7 cellular contexts compared by ENCODE assay signal in genomic region chr7:125915381-125915948, GRCh38.
DNase-seq lines count a peak whose midpoint lies in the region; ATAC-seq and TF ChIP-seq lines count a peak whose summit lies in the region.
"Not testable (repeated sequence)": the region's sequence is repeated elsewhere in the genome, so short reads cannot be mapped to it uniquely, and the experiment has no call there.

No MANE protein-coding gene starts in this region.

- 50 to 59% methylated on average over 2 to 3 of the region's 4 CpGs for WGBS in endodermal cell (ENCODE audit: insufficient coverage in 1 of 2, insufficient read length in 1 of 2), 2 experiments

- H3K4me3 Mint-ChIP-seq in GM23338, endodermal cell: not testable (repeated sequence)

- peaks cover 25% of the 10 kb centered on the region for H3K27me3 Mint-ChIP-seq in GM23338 (ENCODE audit: insufficient read depth, low read depth, poor library complexity)
- H3K27me3 Mint-ChIP-seq in endodermal cell (ENCODE audit: insufficient read depth), result not testable (repeated sequence)

- not testable (repeated sequence) for TF ChIP-seq CTCF in GM23338 (conservative IDR thresholded peaks at IDR 0.05; ENCODE audit: low read depth in 2 of 2); endodermal cell (conservative IDR thresholded peaks at IDR 0.05); osteoblast (IDR thresholded peaks at IDR 0.05; ENCODE audit: extremely low read depth, low read depth, low read length)

- H3K4me1 ChIP-seq in GM23338 (ENCODE audit: insufficient read depth) (peaks cover 16% of the 10 kb centered on the region), HUES6 (ENCODE audit: control insufficient read depth, insufficient read depth, low read length) (peaks cover 15% of the 10 kb centered on the region), iPS-18a (ENCODE audit: control insufficient read depth, low read depth, low read length) (peaks cover 13% of the 10 kb centered on the region)
- H3K4me1 ChIP-seq in NT2/D1 (ENCODE audit: insufficient read depth, insufficient read length); endodermal cell (ENCODE audit: control insufficient read depth, insufficient read depth, low read length); osteoblast (ENCODE audit: insufficient read depth, low read length): not testable (repeated sequence)

- H3K9me2 ChIP-seq in GM23338 (ENCODE audit: insufficient read depth), result not testable (repeated sequence)

- not testable (repeated sequence) for H3K27me3 ChIP-seq in GM23338 (ENCODE audit: insufficient read depth); HUES6 (ENCODE audit: control insufficient read depth, insufficient read depth, low read length); NT2/D1 (ENCODE audit: insufficient read depth, insufficient read length); endodermal cell (ENCODE audit: control insufficient read depth, insufficient read depth, low read length, poor library complexity, severe bottlenecking); iPS-18a (ENCODE audit: control insufficient read depth, insufficient read depth, low read length); osteoblast (ENCODE audit: insufficient read depth, low read length)

- H3K9me3 Mint-ChIP-seq in GM23338 (peaks cover 24% of the 10 kb centered on the region), endodermal cell (peaks cover 24% of the 10 kb centered on the region)

- not testable (repeated sequence) for H4K20me1 ChIP-seq in GM23338 (replicated peaks; ENCODE audit: insufficient read depth); osteoblast (ENCODE audit: insufficient read depth, low read length)

- H3K4me1 Mint-ChIP-seq in GM23338 (peaks cover 19% of the 10 kb centered on the region), endodermal cell (peaks cover 16% of the 10 kb centered on the region)

- H3K4me3 ChIP-seq in GM23338; NT2/D1 (ENCODE audit: insufficient read length, low read depth); endodermal cell (ENCODE audit: low read length); iPS-18a (ENCODE audit: low read length); osteoblast (ENCODE audit: insufficient read depth, low read length): not testable (repeated sequence)
- peak overlapping the region; percentile 27; the same call in 1 of the 2 replicates for H3K4me3 ChIP-seq in HUES6 (ENCODE audit: low read depth, low read length)

- peaks cover 63% of the 10 kb centered on the region for H3K36me3 Mint-ChIP-seq in GM23338 (ENCODE audit: low read depth)
- H3K36me3 Mint-ChIP-seq in endodermal cell (ENCODE audit: low read depth), result peaks cover 29% of the 10 kb centered on the region

- H3K36me3 ChIP-seq in GM23338 (ENCODE audit: insufficient read depth); NT2/D1 (ENCODE audit: insufficient read depth, insufficient read length, low read length); endodermal cell (ENCODE audit: control insufficient read depth, insufficient read depth, low read length); iPS-18a (ENCODE audit: control insufficient read depth, low read depth, low read length); osteoblast (ENCODE audit: insufficient read depth, low read length): not testable (repeated sequence)
- peaks cover 42% of the 10 kb centered on the region; the same call in 1 of the 2 replicates for H3K36me3 ChIP-seq in HUES6 (ENCODE audit: control insufficient read depth, insufficient read depth, low read length)

- H3K79me2 ChIP-seq in GM23338 (replicated peaks; ENCODE audit: insufficient read depth); osteoblast (ENCODE audit: insufficient read depth, low read length): not testable (repeated sequence)

- H3K27ac ChIP-seq in GM23338 (ENCODE audit: low read depth), result peak overlapping the region; percentile 92
- H3K27ac ChIP-seq in HUES6 (ENCODE audit: low read depth, low read length), result peak overlapping the region; percentile 92; the same call in 1 of the 2 replicates
- not testable (repeated sequence) for H3K27ac ChIP-seq in endodermal cell (ENCODE audit: low read depth, low read length); iPS-18a (ENCODE audit: low read length); osteoblast (ENCODE audit: low read depth, low read length)

- peak; percentile 59 for ATAC-seq in GM23338

- not testable (repeated sequence) for H3F3A ChIP-seq in GM23338 (replicated peaks; ENCODE audit: low read depth)

- H3K4me2 ChIP-seq in GM23338, result 0 out of 2 replicates have a peak overlapping the region, but pooled peaks have one; percentile 25
- H3K4me2 ChIP-seq in osteoblast (ENCODE audit: insufficient read depth, low read length), result not testable (repeated sequence)

- H3K9ac ChIP-seq in HUES6 (ENCODE audit: low read length) (peak overlapping the region; percentile 69), iPS-18a (ENCODE audit: low read length) (peak overlapping the region; percentile 8)
- H3K9ac ChIP-seq in NT2/D1 (ENCODE audit: insufficient read length, low read depth); endodermal cell (ENCODE audit: extremely low read depth, low read length, poor library complexity, severe bottlenecking): not testable (repeated sequence)

- not testable (repeated sequence) for H3K9me3 ChIP-seq in HUES6 (ENCODE audit: control insufficient read depth, insufficient read depth, low read depth, low read length); NT2/D1 (ENCODE audit: insufficient read depth, low read length); iPS-18a (ENCODE audit: control insufficient read depth, low read depth, low read length); osteoblast (ENCODE audit: low read depth, low read length)
- H3K9me3 ChIP-seq in endodermal cell (ENCODE audit: control insufficient read depth, low read length), result peaks cover 34% of the 10 kb centered on the region

- DNase-seq in GM23338 (ENCODE audit: low spot score) (peak; percentile 61), NT2/D1 (ENCODE audit: low read depth, low spot score) (peak; percentile 18), endodermal cell (peak; percentile 88), iPS DF 4.7 (ENCODE audit: extremely low read depth, low spot score) (peak; percentile 58), osteoblast (ENCODE audit: insufficient read length, low spot score, missing footprints) (peak; percentile 1)

- H2AFZ ChIP-seq in GM23338; osteoblast (ENCODE audit: low read length): not testable (repeated sequence)

- H3K27ac Mint-ChIP-seq in GM23338, result peak overlapping the region; percentile 78
- peak overlapping the region; percentile 80 for H3K27ac Mint-ChIP-seq in endodermal cell

TF ChIP-seq in GM23338, 12 proteins besides CTCF, POLR2A, EP300 and RAD21:
- peak; percentile 47; the same call in 1 of the 2 replicates for TF ChIP-seq NANOG (IDR thresholded peaks at IDR 0.05; ENCODE audit: borderline replicate concordance)
TF ChIP-seq in GM23338: peak in this region for 1; not testable (repeated sequence) for 11.

Comparison
In these comparisons a context has a peak if more than half of its experiments do, and no peak if none do; other contexts are left out.
1. DNase-seq: peak in every context shown above with its lines; median percentile 88 in endodermal cell; 61 in GM23338; 58 in iPS DF 4.7; 18 in NT2/D1; 1 in osteoblast.